Comparison of ENCODE assay signal across 26 cellular contexts in genomic region chr5:3099526-3099925, GRCh38.
DNase-seq lines count a peak whose midpoint lies in the region; ATAC-seq, FAIRE-seq and TF ChIP-seq lines count a peak whose summit lies in the region.
"Had no signal": no experiment of that assay in that cellular context is flagged by ENCODE, and none has a peak within 500 bp of the region (broad histone marks: within the 10 kb centered on the region; RNA-seq: fewer than 3 reads in every experiment).

No MANE protein-coding gene starts in this region.

- CTCF ChIA-PET in activated CD8-positive, alpha-beta T cell treated with anti-CD3 and anti-CD28 coated beads for 36 hours (lab: Charles Lee) = no interaction called here
- CTCF ChIA-PET in activated CD8-positive, alpha-beta T cell treated with anti-CD3 and anti-CD28 coated beads, Interleukin-2, amount 10 ng/mL, durations not matched to agents 7 days and 5 days (lab: Charles Lee) = no interaction called here
- CTCF ChIA-PET in HepG2 (lab: Yijun Ruan, JAX; ENCODE audit: low intra/inter-chr PET ratio, low total read pairs) = no interaction called here

- H3K9me3 ChIP-seq in DND-41 (ENCODE audit: insufficient read depth, low read length, severe bottlenecking) (no peaks in the 10 kb centered on the region), HepG2 (ENCODE audit: low read length) (no peaks in the 10 kb centered on the region)
- H3K9me3 ChIP-seq: A549, BE2C had no signal

- peak overlapping the region; percentile 54 for H2AFZ ChIP-seq in DND-41 (ENCODE audit: low read depth, low read length)
- H2AFZ ChIP-seq in HepG2 (ENCODE audit: low read length) = no peak overlapping the region

- no peaks in the 10 kb centered on the region for H4K20me1 ChIP-seq in DND-41 (ENCODE audit: insufficient read depth, low read length)
- H4K20me1 ChIP-seq in HepG2 (ENCODE audit: insufficient read depth, low read length) = no peaks in the 10 kb centered on the region

- H3K4me3 ChIP-seq in DND-41 (ENCODE audit: low read depth in 1 of 2, low read length in 2 of 2) (peak overlapping the region in 1 of 2 experiments; percentile 35; a peak in 2 of 4 replicates), HepG2 (replicated peaks in 1 of 3; ENCODE audit: insufficient read depth in 1 of 3, low read depth in 2 of 3, low read length in 3 of 3) (no peak overlapping the region)
- H3K4me3 ChIP-seq: A549 had no signal

- FAIRE-seq in HepG2 (lab: Jason Lieb, UNC) = no peak
- FAIRE-seq: A549, G401.6, GM12891, GM19239 had no signal

- 65% methylated on average over 2 of the region's 14 CpGs for WGBS in HepG2 (ENCODE audit: low lambda C conversion rate)

- TF ChIP-seq CTCF in activated CD8-positive, alpha-beta T cell treated with anti-CD3 and anti-CD28 coated beads for 36 hours (IDR thresholded peaks at IDR 0.05) = peak; percentile 0
- TF ChIP-seq CTCF in DND-41 (IDR thresholded peaks at IDR 0.05; ENCODE audit: borderline replicate concordance, extremely low read depth, low read length, poor library complexity, severe bottlenecking) (no peak), HepG2 (CRISPR knock-in tag; IDR thresholded peaks at IDR 0.05) (no peak)

- no peaks in the 10 kb centered on the region for H3K36me3 ChIP-seq in DND-41 (ENCODE audit: insufficient read depth, low read length)
- no peaks in the 10 kb centered on the region for H3K36me3 ChIP-seq in HepG2 (replicated peaks in 1 of 2; ENCODE audit: control insufficient read depth in 1 of 2, insufficient read depth in 2 of 2, low read length in 2 of 2)
- H3K36me3 ChIP-seq: BE2C had no signal

- no peak for ATAC-seq in activated CD8-positive, alpha-beta T cell treated with anti-CD3 and anti-CD28 coated beads for 36 hours
- no peak for ATAC-seq in activated CD8-positive, alpha-beta T cell treated with anti-CD3 and anti-CD28 coated beads, Interleukin-2, amount 10 ng/mL, durations not matched to agents 7 days and 5 days
- ATAC-seq in DND-41 (ENCODE audit: insufficient read depth, low read depth) (no peak), HepG2 (no peak)
- no peak for ATAC-seq in central memory CD8-positive, alpha-beta T cell (replicated peaks; ENCODE audit: extremely low read depth, poor library complexity, severe bottlenecking)
- ATAC-seq: A549 had no signal

- POLR2A ChIA-PET in activated CD8-positive, alpha-beta T cell treated with anti-CD3 and anti-CD28 coated beads for 36 hours (lab: Charles Lee) = no interaction called here
- POLR2A ChIA-PET in activated CD8-positive, alpha-beta T cell treated with anti-CD3 and anti-CD28 coated beads, Interleukin-2, amount 10 ng/mL, durations not matched to agents 7 days and 5 days (lab: Charles Lee) = no interaction called here
- POLR2A ChIA-PET in HepG2 (lab: Yijun Ruan, JAX) = no interaction called here

- H3K9ac ChIP-seq in DND-41 (ENCODE audit: low read depth, low read length) = peak overlapping the region; percentile 51
- no peak overlapping the region for H3K9ac ChIP-seq in HepG2 (ENCODE audit: insufficient read depth, low read depth, low read length)

- no peak for TF ChIP-seq RAD21 in HepG2 (CRISPR knock-in tag; IDR thresholded peaks at IDR 0.05)

- H3K4me1 Mint-ChIP-seq in activated CD8-positive, alpha-beta T cell treated with anti-CD3 and anti-CD28 coated beads for 36 hours (ENCODE audit: low read depth) = no peaks in the 10 kb centered on the region
- H3K4me1 Mint-ChIP-seq in activated CD8-positive, alpha-beta T cell treated with anti-CD3 and anti-CD28 coated beads, Interleukin-2, amount 10 ng/mL, durations not matched to agents 7 days and 5 days (ENCODE audit: low read depth) = no peaks in the 10 kb centered on the region
- no peaks in the 10 kb centered on the region for H3K4me1 Mint-ChIP-seq in central memory CD8-positive, alpha-beta T cell
- H3K4me1 Mint-ChIP-seq: CD14-positive monocyte; CD4-positive, alpha-beta memory T cell; CD4-positive, CD25-positive, alpha-beta regulatory T cell; CD8-positive, alpha-beta memory T cell had no signal

- H3K27ac ChIP-seq in DND-41 (ENCODE audit: low read length) (peak overlapping the region; percentile 76), HepG2 (ENCODE audit: extremely low read length, insufficient read depth, low read length) (no peak overlapping the region)
- H3K27ac ChIP-seq: 22Rv1, A549 had no signal

- H3K36me3 Mint-ChIP-seq in activated CD8-positive, alpha-beta T cell treated with anti-CD3 and anti-CD28 coated beads for 36 hours (ENCODE audit: low read depth) = no peaks in the 10 kb centered on the region
- no peaks in the 10 kb centered on the region for H3K36me3 Mint-ChIP-seq in activated CD8-positive, alpha-beta T cell treated with anti-CD3 and anti-CD28 coated beads, Interleukin-2, amount 10 ng/mL, durations not matched to agents 7 days and 5 days (ENCODE audit: low read depth)
- H3K36me3 Mint-ChIP-seq in central memory CD8-positive, alpha-beta T cell (ENCODE audit: insufficient read depth) = no peaks in the 10 kb centered on the region
- H3K36me3 Mint-ChIP-seq: CD14-positive monocyte; CD4-positive, alpha-beta memory T cell; CD4-positive, CD25-positive, alpha-beta regulatory T cell; CD8-positive, alpha-beta memory T cell had no signal

- H3K27me3 ChIP-seq in DND-41 (ENCODE audit: insufficient read depth, low read length, poor library complexity) (no peaks in the 10 kb centered on the region), HepG2 (ENCODE audit: control insufficient read depth in 1 of 2, insufficient read depth in 2 of 2, low read length in 2 of 2) (peaks cover 0 to 36% of the 10 kb centered on the region in 2 experiments; a peak in 4 of 5 replicates)
- H3K27me3 ChIP-seq: BE2C had no signal

- H3K4me2 ChIP-seq in DND-41 (ENCODE audit: insufficient read depth, low read length) (peak overlapping the region; percentile 47), HepG2 (ENCODE audit: low read depth, low read length) (no peak overlapping the region)
- H3K4me2 ChIP-seq: A549 had no signal

- no peaks in the 10 kb centered on the region for H3K79me2 ChIP-seq in DND-41 (ENCODE audit: insufficient read depth, low read length)
- H3K79me2 ChIP-seq in HepG2 (ENCODE audit: insufficient read depth, low read length) = no peaks in the 10 kb centered on the region

- H3K4me3 Mint-ChIP-seq in activated CD8-positive, alpha-beta T cell treated with anti-CD3 and anti-CD28 coated beads for 36 hours = no peak overlapping the region
- no peak overlapping the region for H3K4me3 Mint-ChIP-seq in activated CD8-positive, alpha-beta T cell treated with anti-CD3 and anti-CD28 coated beads, Interleukin-2, amount 10 ng/mL, durations not matched to agents 7 days and 5 days
- no peak overlapping the region for H3K4me3 Mint-ChIP-seq in central memory CD8-positive, alpha-beta T cell
- H3K4me3 Mint-ChIP-seq: CD14-positive monocyte; CD4-positive, CD25-positive, alpha-beta regulatory T cell; CD8-positive, alpha-beta memory T cell had no signal

- TF ChIP-seq POLR2A in HepG2 (IDR thresholded peaks at IDR 0.05; ENCODE audit: insufficient read depth in 1 of 2, low read depth in 2 of 2, low read length in 2 of 2) = no peak

- H3K27me3 Mint-ChIP-seq in activated CD8-positive, alpha-beta T cell treated with anti-CD3 and anti-CD28 coated beads for 36 hours = peaks cover 27% of the 10 kb centered on the region
- peaks cover 7% of the 10 kb centered on the region for H3K27me3 Mint-ChIP-seq in activated CD8-positive, alpha-beta T cell treated with anti-CD3 and anti-CD28 coated beads, Interleukin-2, amount 10 ng/mL, durations not matched to agents 7 days and 5 days (ENCODE audit: low read depth)
- no peaks in the 10 kb centered on the region for H3K27me3 Mint-ChIP-seq in central memory CD8-positive, alpha-beta T cell
- H3K27me3 Mint-ChIP-seq: CD4-positive, CD25-positive, alpha-beta regulatory T cell had no signal

- DNase-seq in activated CD8-positive, alpha-beta T cell treated with anti-CD3 and anti-CD28 coated beads for 36 hours = no peak
- no peak for DNase-seq in activated CD8-positive, alpha-beta T cell treated with anti-CD3 and anti-CD28 coated beads, Interleukin-2, amount 10 ng/mL, durations not matched to agents 7 days and 5 days
- no peak for DNase-seq in DND-41
- DNase-seq in central memory CD8-positive, alpha-beta T cell (ENCODE audit: low spot score in 2 of 2) = no peak
- DNase-seq in mesenteric fat pad (ENCODE audit: low spot score) = peak; percentile 89
- DNase-seq in HepG2 (ENCODE audit: low spot score) = no peak
- DNase-seq in NOMO-1 treated with dmso at 0.1 percent for 144 hours (lab: John Stamatoyannopoulos, UW; ENCODE audit: unreplicated experiment) = no peak
- DNase-seq in retina = no peak
- DNase-seq: AML-193; BE2C; C1 segment of cervical spinal cord; CD4-positive, alpha-beta memory T cell; CD4-positive, CD25-positive, alpha-beta regulatory T cell; CD8-positive, alpha-beta memory T cell; COR-L47; DMS 273 treated with DMSO at 0.1 percent for 48 hours; DMS153; DMS53; DMS79; GF-D8 had no signal

- BruUV-seq in HepG2 (replicated peaks; lab: Mats Ljungman, UMichigan) = no TSS peak

- H3K4me1 ChIP-seq in DND-41 (ENCODE audit: insufficient read depth, low read length) = peaks cover 30% of the 10 kb centered on the region
- H3K4me1 ChIP-seq in HepG2 (ENCODE audit: insufficient read depth, low read length) = no peaks in the 10 kb centered on the region
- H3K4me1 ChIP-seq: A549, BE2C had no signal

- TF ChIP-seq EP300 in HepG2 (IDR thresholded peaks at IDR 0.05; ENCODE audit: low read depth in 2 of 2, low read length in 2 of 2) (no peak), HepG2 (CRISPR knock-in tag; IDR thresholded peaks at IDR 0.05; ENCODE audit: borderline replicate concordance) (no peak)

- no peak overlapping the region for H3K27ac Mint-ChIP-seq in activated CD8-positive, alpha-beta T cell treated with anti-CD3 and anti-CD28 coated beads for 36 hours
- no peak overlapping the region for H3K27ac Mint-ChIP-seq in activated CD8-positive, alpha-beta T cell treated with anti-CD3 and anti-CD28 coated beads, Interleukin-2, amount 10 ng/mL, durations not matched to agents 7 days and 5 days
- H3K27ac Mint-ChIP-seq in central memory CD8-positive, alpha-beta T cell (ENCODE audit: low read depth) = peak overlapping the region; percentile 9
- H3K27ac Mint-ChIP-seq: CD4-positive, alpha-beta memory T cell; CD4-positive, CD25-positive, alpha-beta regulatory T cell; CD8-positive, alpha-beta memory T cell had no signal

- H3K9me3 Mint-ChIP-seq in activated CD8-positive, alpha-beta T cell treated with anti-CD3 and anti-CD28 coated beads for 36 hours = peaks cover 3% of the 10 kb centered on the region
- H3K9me3 Mint-ChIP-seq in activated CD8-positive, alpha-beta T cell treated with anti-CD3 and anti-CD28 coated beads, Interleukin-2, amount 10 ng/mL, durations not matched to agents 7 days and 5 days (ENCODE audit: insufficient read depth) = peaks cover 11% of the 10 kb centered on the region
- H3K9me3 Mint-ChIP-seq in central memory CD8-positive, alpha-beta T cell = no peaks in the 10 kb centered on the region

- intact Hi-C loops in activated CD8-positive, alpha-beta T cell treated with anti-CD3 and anti-CD28 coated beads for 36 hours (cut with micrococcal nuclease) = no loop called here
- intact Hi-C loops in HepG2 (cut with micrococcal nuclease; ENCODE audit: unreplicated experiment) = no loop called here

- in situ Hi-C loops in HepG2 (cut with HindIII; ENCODE audit: extremely low pct_ligation_motif_present, low pct_unique_long_range_greater_than_20kb) = no loop called here

TF ChIP-seq in HepG2, 621 proteins besides CTCF, POLR2A, EP300 and RAD21 (continues in another document):
- TF ChIP-seq SMARCE1 (IDR thresholded peaks at IDR 0.05; ENCODE audit: borderline replicate concordance) = no peak
- TF ChIP-seq MLLT10 (CRISPR knock-in tag; IDR thresholded peaks at IDR 0.05) = no peak
- no peak for TF ChIP-seq KLF16 (CRISPR knock-in tag; IDR thresholded peaks at IDR 0.05)
